Comparison of ENCODE assay signal across 23 cellular contexts in the genomic region with DNA sequence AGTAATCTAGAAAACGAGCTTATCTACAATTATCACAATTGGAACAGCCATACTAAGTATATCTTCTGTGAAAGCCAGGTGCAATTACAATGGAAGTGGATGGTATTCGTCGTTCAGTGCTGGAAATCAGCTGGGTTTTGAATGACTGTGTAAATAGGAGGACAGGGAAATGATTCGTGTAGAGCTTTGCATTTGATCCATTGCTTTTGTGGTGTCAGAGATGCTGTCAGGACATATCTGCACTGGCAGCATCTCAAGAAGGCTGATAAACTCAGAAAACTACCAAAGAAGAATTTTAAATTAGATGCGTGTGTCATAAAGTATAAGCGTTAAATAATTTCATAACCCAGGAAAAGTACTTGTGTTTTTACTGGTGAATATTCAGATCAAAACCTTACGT.
DNase-seq lines count a peak whose midpoint lies in the region; ATAC-seq and TF ChIP-seq lines count a peak whose summit lies in the region.
"Had no signal": no experiment of that assay in that cellular context is flagged by ENCODE, and none has a peak within 500 bp of the region (broad histone marks: within the 10 kb centered on the region; RNA-seq: fewer than 3 reads in every experiment).

No MANE protein-coding gene starts in this region.

- H3K27me3 Mint-ChIP-seq in activated T-cell treated with anti-CD3 and anti-CD28 coated beads, Interleukin-2, amount 50 U/mL, for 72 hours (ENCODE audit: low read depth) = no peaks in the 10 kb centered on the region
- H3K27me3 Mint-ChIP-seq in activated T-cell treated with anti-CD3 and anti-CD28 coated beads, Interleukin-2, amount 50 U/mL, for 24 hours = no peaks in the 10 kb centered on the region
- H3K27me3 Mint-ChIP-seq: CD8-positive, alpha-beta memory T cell; T-helper 17 cell had no signal

- no peaks in the 10 kb centered on the region for H3K4me1 ChIP-seq in sigmoid colon
- H3K4me1 ChIP-seq: foreskin keratinocyte had no signal

- intact Hi-C loops in sigmoid colon (cut with DNase I) = no loop called here

- DNase-seq in activated T-cell treated with anti-CD3 and anti-CD28 coated beads, Interleukin-2, amount 50 U/mL, for 72 hours = no peak
- no peak for DNase-seq in activated T-cell treated with anti-CD3 and anti-CD28 coated beads, Interleukin-2, amount 50 U/mL, for 24 hours
- DNase-seq in NCI-H2029 treated with DMSO at 0.1 percent for 48 hours (lab: John Stamatoyannopoulos, UW) (peak; percentile 41), NCI-H526 (lab: John Stamatoyannopoulos, UW) (peak; percentile 80 to 86), sigmoid colon (no peak)
- DNase-seq: activated CD4-positive, alpha-beta T cell treated with anti-CD3 and anti-CD28 coated beads, Interleukin-2, amount 50 U/mL, for 48 hours; activated gamma-delta T cell; CD8-positive, alpha-beta memory T cell; effector memory CD4-positive, alpha-beta T cell; foreskin keratinocyte; immature natural killer cell; Karpas-422; midbrain; NCI-H524 treated with DMSO at 0.1 percent for 48 hours; nephron progenitor cell; posterior cingulate gyrus; T-helper 17 cell had no signal

- H3K36me3 Mint-ChIP-seq in activated T-cell treated with anti-CD3 and anti-CD28 coated beads, Interleukin-2, amount 50 U/mL, for 72 hours (ENCODE audit: insufficient read depth in 2 of 2) = peaks cover 1 to 3% of the 10 kb centered on the region in 2 donors
- peaks cover 51% of the 10 kb centered on the region for H3K36me3 Mint-ChIP-seq in activated T-cell treated with anti-CD3 and anti-CD28 coated beads, Interleukin-2, amount 50 U/mL, for 24 hours (ENCODE audit: low read depth)

- no peak overlapping the region for H3K27ac ChIP-seq in neural cell (ENCODE audit: low read length)
- no peak overlapping the region for H3K27ac ChIP-seq in sigmoid colon
- H3K27ac ChIP-seq: foreskin keratinocyte, hepatocyte, VCaP had no signal

- H3K4me1 Mint-ChIP-seq in activated T-cell treated with anti-CD3 and anti-CD28 coated beads, Interleukin-2, amount 50 U/mL, for 72 hours (ENCODE audit: low read depth) = no peaks in the 10 kb centered on the region
- no peaks in the 10 kb centered on the region for H3K4me1 Mint-ChIP-seq in activated T-cell treated with anti-CD3 and anti-CD28 coated beads, Interleukin-2, amount 50 U/mL, for 24 hours (ENCODE audit: low read depth)
- H3K4me1 Mint-ChIP-seq: GM23338, immature natural killer cell had no signal

- H3K27ac Mint-ChIP-seq in activated T-cell treated with anti-CD3 and anti-CD28 coated beads, Interleukin-2, amount 50 U/mL, for 72 hours = peak overlapping the region; percentile 24
- no peak overlapping the region for H3K27ac Mint-ChIP-seq in activated T-cell treated with anti-CD3 and anti-CD28 coated beads, Interleukin-2, amount 50 U/mL, for 24 hours
- H3K27ac Mint-ChIP-seq: CD8-positive, alpha-beta memory T cell; GM23338; nephron progenitor cell; T-helper 17 cell had no signal

- 49 to 82% methylated on average over 7 of the region's 7 CpGs for WGBS in sigmoid colon, 2 donors

- H3K9me3 ChIP-seq in neural cell (ENCODE audit: low read length) = no peaks in the 10 kb centered on the region
- H3K9me3 ChIP-seq in sigmoid colon = no peaks in the 10 kb centered on the region

- no peaks in the 10 kb centered on the region for H3K9me2 ChIP-seq in neural cell (ENCODE audit: insufficient read depth, low read length)

- no peak for TF ChIP-seq POLR2A in sigmoid colon (IDR thresholded peaks at IDR 0.05)

- no peaks in the 10 kb centered on the region for H4K20me1 ChIP-seq in neural cell (ENCODE audit: insufficient read depth)

- H3K4me3 ChIP-seq in neural cell (ENCODE audit: low read length) (peak overlapping the region; percentile 7), sigmoid colon (no peak overlapping the region)
- H3K4me3 ChIP-seq: GM23338, hepatocyte had no signal

- peak; percentile 67 for TF ChIP-seq EP300 in neural cell (conservative IDR thresholded peaks at IDR 0.05; ENCODE audit: poor library complexity, severe bottlenecking)
- TF ChIP-seq EP300 in sigmoid colon (IDR thresholded peaks at IDR 0.05) = no peak

- H3K4me3 Mint-ChIP-seq in activated T-cell treated with anti-CD3 and anti-CD28 coated beads, Interleukin-2, amount 50 U/mL, for 72 hours = no peak overlapping the region
- H3K4me3 Mint-ChIP-seq in activated T-cell treated with anti-CD3 and anti-CD28 coated beads, Interleukin-2, amount 50 U/mL, for 24 hours = no peak overlapping the region
- H3K4me3 Mint-ChIP-seq: CD8-positive, alpha-beta memory T cell; GM23338; immature natural killer cell; nephron progenitor cell; T-helper 17 cell had no signal

- TF ChIP-seq CTCF in neural cell (IDR thresholded peaks at IDR 0.05; ENCODE audit: poor library complexity, severe bottlenecking) (no peak), sigmoid colon (IDR thresholded peaks at IDR 0.05) (no peak)

- no peak for TF ChIP-seq RAD21 in neural cell (conservative IDR thresholded peaks at IDR 0.05)

- no peaks in the 10 kb centered on the region for H3F3A ChIP-seq in neural cell (ENCODE audit: insufficient read depth, low read length, poor library complexity, severe bottlenecking)

- no peak overlapping the region for H3K9ac ChIP-seq in neural cell (ENCODE audit: low read length)

- ATAC-seq in activated T-cell treated with anti-CD3 and anti-CD28 coated beads, Interleukin-2, amount 50 U/mL, for 72 hours (replicated peaks in 1 of 2) = peak in 1 of 2 donors; percentile 25
- ATAC-seq in HG03432 (IDR thresholded peaks at IDR 0.05; ENCODE audit: unreplicated experiment) (no peak), GM21737 (IDR thresholded peaks at IDR 0.05; ENCODE audit: unreplicated experiment) (no peak)
- ATAC-seq: foreskin keratinocyte, GM23338, T-helper 17 cell had no signal

- H3K36me3 ChIP-seq in neural cell (ENCODE audit: insufficient read depth, low read length) (no peaks in the 10 kb centered on the region), sigmoid colon (no peaks in the 10 kb centered on the region)

- no peak overlapping the region for H3K4me2 ChIP-seq in neural cell (ENCODE audit: low read length)
- H3K4me2 ChIP-seq: GM23338, hepatocyte had no signal

- no peak overlapping the region for H2AFZ ChIP-seq in neural cell (ENCODE audit: low read depth, low read length)
- H2AFZ ChIP-seq: GM23338, hepatocyte had no signal

- no peaks in the 10 kb centered on the region for H3K27me3 ChIP-seq in neural cell (ENCODE audit: insufficient read depth, low read depth, low read length)
- H3K27me3 ChIP-seq in sigmoid colon = no peaks in the 10 kb centered on the region
- H3K27me3 ChIP-seq: foreskin keratinocyte, hepatocyte had no signal

- no peaks in the 10 kb centered on the region for H3K79me2 ChIP-seq in neural cell (replicated peaks; ENCODE audit: insufficient read depth, low read length)
- H3K79me2 ChIP-seq: hepatocyte had no signal

- no peaks in the 10 kb centered on the region for H3K9me3 Mint-ChIP-seq in activated T-cell treated with anti-CD3 and anti-CD28 coated beads, Interleukin-2, amount 50 U/mL, for 72 hours
- no peaks in the 10 kb centered on the region for H3K9me3 Mint-ChIP-seq in activated T-cell treated with anti-CD3 and anti-CD28 coated beads, Interleukin-2, amount 50 U/mL, for 24 hours
- H3K9me3 Mint-ChIP-seq: CD8-positive, alpha-beta memory T cell; GM23338; immature natural killer cell; nephron progenitor cell had no signal

TF ChIP-seq in neural cell, 6 proteins besides CTCF, POLR2A, EP300 and RAD21:
- TF ChIP-seq, protein P1, sequence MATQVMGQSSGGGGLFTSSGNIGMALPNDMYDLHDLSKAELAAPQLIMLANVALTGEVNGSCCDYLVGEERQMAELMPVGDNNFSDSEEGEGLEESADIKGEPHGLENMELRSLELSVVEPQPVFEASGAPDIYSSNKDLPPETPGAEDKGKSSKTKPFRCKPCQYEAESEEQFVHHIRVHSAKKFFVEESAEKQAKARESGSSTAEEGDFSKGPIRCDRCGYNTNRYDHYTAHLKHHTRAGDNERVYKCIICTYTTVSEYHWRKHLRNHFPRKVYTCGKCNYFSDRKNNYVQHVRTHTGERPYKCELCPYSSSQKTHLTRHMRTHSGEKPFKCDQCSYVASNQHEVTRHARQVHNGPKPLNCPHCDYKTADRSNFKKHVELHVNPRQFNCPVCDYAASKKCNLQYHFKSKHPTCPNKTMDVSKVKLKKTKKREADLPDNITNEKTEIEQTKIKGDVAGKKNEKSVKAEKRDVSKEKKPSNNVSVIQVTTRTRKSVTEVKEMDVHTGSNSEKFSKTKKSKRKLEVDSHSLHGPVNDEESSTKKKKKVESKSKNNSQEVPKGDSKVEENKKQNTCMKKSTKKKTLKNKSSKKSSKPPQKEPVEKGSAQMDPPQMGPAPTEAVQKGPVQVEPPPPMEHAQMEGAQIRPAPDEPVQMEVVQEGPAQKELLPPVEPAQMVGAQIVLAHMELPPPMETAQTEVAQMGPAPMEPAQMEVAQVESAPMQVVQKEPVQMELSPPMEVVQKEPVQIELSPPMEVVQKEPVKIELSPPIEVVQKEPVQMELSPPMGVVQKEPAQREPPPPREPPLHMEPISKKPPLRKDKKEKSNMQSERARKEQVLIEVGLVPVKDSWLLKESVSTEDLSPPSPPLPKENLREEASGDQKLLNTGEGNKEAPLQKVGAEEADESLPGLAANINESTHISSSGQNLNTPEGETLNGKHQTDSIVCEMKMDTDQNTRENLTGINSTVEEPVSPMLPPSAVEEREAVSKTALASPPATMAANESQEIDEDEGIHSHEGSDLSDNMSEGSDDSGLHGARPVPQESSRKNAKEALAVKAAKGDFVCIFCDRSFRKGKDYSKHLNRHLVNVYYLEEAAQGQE (IDR thresholded peaks at IDR 0.05; ENCODE audit: borderline replicate concordance) = no peak
- peak; percentile 55 for TF ChIP-seq POLR2AphosphoS5 (IDR thresholded peaks at IDR 0.05)

Comparison
In these comparisons a context has a peak if more than half of its experiments do, and no peak if none do; other contexts are left out.
1. DNase-seq: peak in NCI-H2029 treated with DMSO at 0.1 percent for 48 hours (single experiment) and NCI-H526 (2 of 2); none in activated T-cell treated with anti-CD3 and anti-CD28 coated beads, Interleukin-2, amount 50 U/mL, for 72 hours (0 of 2), activated T-cell treated with anti-CD3 and anti-CD28 coated beads, Interleukin-2, amount 50 U/mL, for 24 hours (single experiment) and sigmoid colon (single experiment).